15 cellular contexts compared by ENCODE assay signal in genomic region chr5:108193021-108193795, GRCh38.
DNase-seq lines count a peak whose midpoint lies in the region; TF ChIP-seq lines count a peak whose summit lies in the region.
"Had no signal": no experiment of that assay in that cellular context is flagged by ENCODE, and none has a peak within 500 bp of the region (broad histone marks: within the 10 kb centered on the region; RNA-seq: fewer than 3 reads in every experiment).

No MANE protein-coding gene starts in this region.

- no peaks in the 10 kb centered on the region for H3K27me3 ChIP-seq in GM23248 (replicated peaks; ENCODE audit: insufficient read depth)
- H3K27me3 ChIP-seq: gastroesophageal sphincter, spleen, thyroid gland had no signal

- peak; percentile 70 for DNase-seq in GM23248
- peak; percentile 31 for DNase-seq in RWPE1 (ENCODE audit: low spot score)
- DNase-seq in fibroblast of peridontal ligament (ENCODE audit: extremely low read depth) = peak; percentile 74
- DNase-seq in stromal cell of bone marrow (ENCODE audit: low read depth) = peak; percentile 44
- no peak for DNase-seq in GM13976 (ENCODE audit: low spot score)
- DNase-seq in effector CD8-positive, alpha-beta T cell (lab: John Stamatoyannopoulos, UW) = no peak
- no peak for DNase-seq in DMS53 (lab: John Stamatoyannopoulos, UW)
- DNase-seq in Calu3 = no peak
- DNase-seq: activated CD4-positive, alpha-beta T cell treated with anti-CD3 and anti-CD28 coated beads, Interleukin-2, amount 50 U/mL, for 1 hour; NCI-H2107; spleen; thyroid gland had no signal

- no peaks in the 10 kb centered on the region for H4K20me1 ChIP-seq in GM23248 (ENCODE audit: insufficient read depth)

- in situ Hi-C loops in GM23248 (cut with MboI) (no loop called here), GM13976 (cut with MboI; ENCODE audit: low sequenced_read_pairs, unreplicated experiment) (no loop called here)

- TF ChIP-seq CTCF in RWPE1 (conservative IDR thresholded peaks at IDR 0.05; ENCODE audit: low read depth) (no peak), GM13976 (IDR thresholded peaks at IDR 0.05; ENCODE audit: borderline replicate concordance, control extremely low read depth, extremely low read depth, insufficient read depth, missing control alignments) (no peak), Calu3 (IDR thresholded peaks at IDR 0.05; ENCODE audit: unreplicated experiment) (no peak)

- H3F3A ChIP-seq in GM23248 (ENCODE audit: insufficient read depth) = no peaks in the 10 kb centered on the region

- H3K36me3 ChIP-seq in GM23248 (ENCODE audit: low read depth) = no peaks in the 10 kb centered on the region
- H3K36me3 ChIP-seq: gastroesophageal sphincter, spleen, thyroid gland had no signal

- H3K27ac ChIP-seq in GM23248 (no peak overlapping the region), RWPE1 (no peak overlapping the region)
- H3K27ac ChIP-seq: gastroesophageal sphincter, spleen, thyroid gland had no signal

- no peaks in the 10 kb centered on the region for H3K27me3 Mint-ChIP-seq in Calu3 (ENCODE audit: unreplicated experiment)

- peaks cover 9% of the 10 kb centered on the region; the same call in 1 of the 2 replicates for H3K4me1 ChIP-seq in GM23248 (ENCODE audit: insufficient read depth)
- H3K4me1 ChIP-seq: spleen had no signal

- H3K4me2 ChIP-seq in GM23248 (ENCODE audit: unreplicated experiment) = no peak overlapping the region

- no peaks in the 10 kb centered on the region for H3K9me3 ChIP-seq in GM23248 (ENCODE audit: low read depth)
- H3K9me3 ChIP-seq: gastroesophageal sphincter, spleen, thyroid gland had no signal

- H2AFZ ChIP-seq in GM23248 = no peak overlapping the region

- H3K9me3 Mint-ChIP-seq in Calu3 (ENCODE audit: low read depth, unreplicated experiment) = no peaks in the 10 kb centered on the region
- H3K9me3 Mint-ChIP-seq: nephron; T-helper 1 cell treated with Interleukin-12 subunit alpha and Interleukin-12 subunit beta and Interleukin-4 antibody, amounts not matched to agents 30 μg/mL and 1 μg/mL, for 36 hours had no signal

- no TSS peak for BruUV-seq in Calu3 (replicated peaks; lab: Mats Ljungman, UMichigan)

- H3K4me3 ChIP-seq in GM23248 = no peak overlapping the region
- H3K4me3 ChIP-seq: gastroesophageal sphincter, spleen, thyroid gland had no signal

- intact Hi-C loops in Calu3 (cut with micrococcal nuclease; ENCODE audit: unreplicated experiment) = no loop called here

- POLR2A ChIA-PET in RWPE1 (lab: Yijun Ruan, JAX; ENCODE audit: low non-redundant PET) = no interaction called here

- CTCF ChIA-PET in RWPE1 (lab: Yijun Ruan, JAX) (no interaction called here), Calu3 (lab: Charles Lee) (interaction anchor here (0.6 kb wide), 1 partner anchor 62 kb away, joined by 3 read pairs; no protein-coding TSS in a partner anchor)

- peaks cover 12% of the 10 kb centered on the region for H3K4me1 Mint-ChIP-seq in Calu3 (ENCODE audit: low read depth, unreplicated experiment)

- 85% methylated on average over 2 of the region's 2 CpGs for WGBS in GM23248 (ENCODE audit: low coverage in 1 of 2, low lambda C conversion rate in 2 of 2, missing lambda C conversion rate in 2 of 2), 2 experiments

- no peaks in the 10 kb centered on the region for H3K9me2 ChIP-seq in GM23248 (ENCODE audit: insufficient read depth)

- H3K27ac Mint-ChIP-seq in Calu3 (ENCODE audit: unreplicated experiment) = no peak overlapping the region
- H3K27ac Mint-ChIP-seq: nephron; T-helper 1 cell treated with Interleukin-12 subunit alpha and Interleukin-12 subunit beta and Interleukin-4 antibody, amounts not matched to agents 30 μg/mL and 1 μg/mL, for 36 hours had no signal

- H3K9ac ChIP-seq in GM23248 = no peak overlapping the region

- no peak overlapping the region for H3K4me3 Mint-ChIP-seq in Calu3 (ENCODE audit: low read depth, unreplicated experiment)
- H3K4me3 Mint-ChIP-seq: nephron; T-helper 1 cell treated with Interleukin-12 subunit alpha and Interleukin-12 subunit beta and Interleukin-4 antibody, amounts not matched to agents 30 μg/mL and 1 μg/mL, for 36 hours had no signal

- H3K36me3 Mint-ChIP-seq in Calu3 (ENCODE audit: insufficient read depth, unreplicated experiment) = no peaks in the 10 kb centered on the region

- no peaks in the 10 kb centered on the region for H3K79me2 ChIP-seq in GM23248 (ENCODE audit: insufficient read depth)

Comparison
In these comparisons a context has a peak if more than half of its experiments do, and no peak if none do; other contexts are left out.
1. DNase-seq: peak in GM23248 (single experiment), RWPE1 (single experiment), fibroblast of peridontal ligament (single experiment) and stromal cell of bone marrow (single experiment); none in GM13976 (single experiment), effector CD8-positive, alpha-beta T cell (single experiment), DMS53 (single experiment) and Calu3 (single experiment).